Comparison of ENCODE assay signal across 21 cellular contexts in genomic region chr10:125087191-125087896, GRCh38.
A peak's percentile ranks its signal among the peaks of the same experiment; 100 is the strongest.
DNase-seq lines count a peak whose midpoint lies in the region; ATAC-seq and TF ChIP-seq lines count a peak whose summit lies in the region.
"Had no signal": no experiment of that assay in that cellular context is flagged by ENCODE, and none has a peak within 500 bp of the region (broad histone marks: within the 10 kb centered on the region; RNA-seq: fewer than 3 reads in every experiment).

No MANE protein-coding gene starts in this region.

- in situ Hi-C loops in IMR-90 (cut with MboI; ENCODE audit: low sequenced_read_pairs): no loop called here

- peak overlapping the region in 1 of 2 experiments; percentile 19; a peak in 1 of 4 replicates for H4K8ac ChIP-seq in IMR-90 (ENCODE audit: low read depth in 2 of 2, low read length in 2 of 2)

- intact Hi-C loops in IMR-90 (cut with micrococcal nuclease): no loop called here
- intact Hi-C loops in thyroid gland (cut with DNase I): loop anchor here (10.0 kb wide), 1 partner anchor 67 kb away; no protein-coding TSS in a partner anchor

- H3K27ac ChIP-seq in IMR-90 (ENCODE audit: insufficient read depth, low read length): no peak overlapping the region
- H3K27ac ChIP-seq in thyroid gland: peak overlapping the region; percentile 46 to 96 (median 94)
- H3K27ac ChIP-seq: neutrophil had no signal

- no peak overlapping the region for H2BK20ac ChIP-seq in IMR-90 (ENCODE audit: low read depth, low read length)

- ATAC-seq in IMR-90 (ENCODE audit: low read depth) (no peak), GM19455 (IDR thresholded peaks at IDR 0.05; ENCODE audit: unreplicated experiment) (no peak)
- ATAC-seq: activated CD8-positive, alpha-beta memory T cell treated with anti-CD3 and anti-CD28 coated beads, Interleukin-2, amount 10 ng/mL, durations not matched to agents 7 days and 5 days; right cardiac atrium; stimulated activated naive CD8-positive, alpha-beta T cell treated with anti-CD3 and anti-CD28 coated beads, Interleukin-15, Interleukin-2, amounts not matched to agents 100 U/mL and 50 U/mL, for 24 hours had no signal

- no peak overlapping the region; the same call in 1 of the 2 replicates for H3K23ac ChIP-seq in IMR-90 (ENCODE audit: low read depth, low read length)

- H4K20me1 ChIP-seq in IMR-90 (ENCODE audit: insufficient read depth, low read length): peaks cover 42% of the 10 kb centered on the region

- no peak overlapping the region for H3K9ac ChIP-seq in IMR-90 (ENCODE audit: low read depth, low read length)

- H3K27me3 Mint-ChIP-seq in endothelial cell (ENCODE audit: unreplicated experiment) (peaks cover 6% of the 10 kb centered on the region), nephron (ENCODE audit: low read depth) (no peaks in the 10 kb centered on the region)

- H3K4me1 Mint-ChIP-seq in endothelial cell (ENCODE audit: unreplicated experiment): peaks cover 22% of the 10 kb centered on the region
- H3K4me1 Mint-ChIP-seq in nephron: peaks cover 56% of the 10 kb centered on the region
- H3K4me1 Mint-ChIP-seq: activated CD8-positive, alpha-beta memory T cell treated with anti-CD3 and anti-CD28 coated beads, Interleukin-2, amount 10 ng/mL, durations not matched to agents 7 days and 5 days had no signal

- no peak overlapping the region for H2BK15ac ChIP-seq in IMR-90 (ENCODE audit: low read depth, low read length)

- H2AFZ ChIP-seq in IMR-90 (replicated peaks; ENCODE audit: low read length, poor library complexity): no peak overlapping the region

- TF ChIP-seq CTCF in IMR-90 (conservative IDR thresholded peaks at IDR 0.05; ENCODE audit: low read depth, low read length) (no peak), endothelial cell (IDR thresholded peaks at IDR 0.05; ENCODE audit: unreplicated experiment) (no peak), nephron (IDR thresholded peaks at IDR 0.05; ENCODE audit: unreplicated experiment in 3 of 3) (no peak), thyroid gland (IDR thresholded peaks at IDR 0.05) (no peak)

- H3K27me3 ChIP-seq in IMR-90 (ENCODE audit: control insufficient read depth, insufficient read depth, low read length) (no peaks in the 10 kb centered on the region), thyroid gland (no peaks in the 10 kb centered on the region)
- H3K27me3 ChIP-seq: BE2C, neutrophil had no signal

- H3K36me3 ChIP-seq in IMR-90 (ENCODE audit: control insufficient read depth, insufficient read depth, low read length) (peaks cover 11% of the 10 kb centered on the region), thyroid gland (no peaks in the 10 kb centered on the region)

- H3K79me1 ChIP-seq in IMR-90 (ENCODE audit: low read depth in 1 of 2, low read length in 2 of 2): peaks cover 56 to 85% of the 10 kb centered on the region in 2 experiments

- H3K14ac ChIP-seq in IMR-90 (replicated peaks; ENCODE audit: low read depth, low read length): no peak overlapping the region

- no peak overlapping the region for H3K56ac ChIP-seq in IMR-90 (ENCODE audit: extremely low read depth, insufficient read depth, low read length)

- H3K4me2 ChIP-seq in IMR-90 (ENCODE audit: low read depth, low read length): no peak overlapping the region

- H3K4me3 ChIP-seq in IMR-90 (ENCODE audit: insufficient read depth, low read depth, low read length) (no peak overlapping the region), thyroid gland (replicated peaks in 1 of 3) (no peak overlapping the region)

- H3K9me3 ChIP-seq in IMR-90 (ENCODE audit: control insufficient read depth, insufficient read depth, low read length) (no peaks in the 10 kb centered on the region), thyroid gland (no peaks in the 10 kb centered on the region)
- H3K9me3 ChIP-seq: BE2C, neutrophil had no signal

- WGBS in IMR-90 (ENCODE audit: extremely low coverage in 2 of 2, insufficient read length in 1 of 2), 2 experiments: 91% methylated on average over 4 of the region's 14 CpGs; no CpG with 5 or more reads in 1 of the 2 experiments
- whole genome bisulfite sequencing in thyroid gland, 2 donors: 83 to 90% methylated on average over 14 of the region's 14 CpGs

- H3K27ac Mint-ChIP-seq in endothelial cell (ENCODE audit: unreplicated experiment): peak overlapping the region; percentile 77
- peak overlapping the region in 2 of 3 experiments; percentile 64 to 74 for H3K27ac Mint-ChIP-seq in nephron
- H3K27ac Mint-ChIP-seq: activated CD8-positive, alpha-beta memory T cell treated with anti-CD3 and anti-CD28 coated beads, Interleukin-2, amount 10 ng/mL, durations not matched to agents 7 days and 5 days; activated T-helper 2 cell treated with anti-CD3 and anti-CD28 coated beads, Interferon-gamma antibody, Interleukin-2, Interleukin-4, amounts not matched to agents 10 μg/mL and 5 μg/mL and 100 μg/mL, durations not matched to agents 14 hours and 24 hours and 36 hours had no signal

- no TSS peak for BruUV-seq in IMR-90 (replicated peaks; lab: Mats Ljungman, UMichigan)

- H4K91ac ChIP-seq in IMR-90 (ENCODE audit: insufficient read depth, low read depth, low read length): 0 out of 2 replicates have a peak overlapping the region, but pooled peaks have one; percentile 10

- DNase-seq in IMR-90 (no peak), endothelial cell (ENCODE audit: low spot score) (no peak), thyroid gland (peak; percentile 27 to 35), MV-4-11 (lab: John Stamatoyannopoulos, UW) (no peak)
- DNase-seq in activated naive CD4-positive, alpha-beta T cell treated with anti-CD3 and anti-CD28 coated beads, Interleukin-2, amount 50 U/mL, for 16 hours: no peak
- DNase-seq: activated CD4-positive, CD25-positive, alpha-beta regulatory T cell treated with anti-CD3 and anti-CD28 coated beads, Interleukin-2, amount 50 U/mL, for 72 hours; activated CD8-positive, alpha-beta memory T cell treated with anti-CD3 and anti-CD28 coated beads, Interleukin-2, amount 10 ng/mL, durations not matched to agents 7 days and 5 days; BE2C; central memory CD4-positive, alpha-beta T cell; effector CD4-positive, alpha-beta T cell; hippocampal formation; mesendoderm; NCI-H2029; NK-92 treated with Interleukin-12 subunit alpha and Interleukin-12 subunit beta, amount 100 ng/mL, for 24 hours; stimulated activated CD4-positive, alpha-beta T cell treated with anti-CD3 and anti-CD28 coated beads, Interleukin-1b, Interleukin-23, amount 100 ng/mL, for 48 hours; stimulated activated naive CD8-positive, alpha-beta T cell treated with anti-CD3 and anti-CD28 coated beads, Interleukin-15, Interleukin-2, amounts not matched to agents 100 U/mL and 50 U/mL, for 24 hours had no signal

- peak overlapping the region; percentile 31 for H2AK9ac ChIP-seq in IMR-90 (replicated peaks; ENCODE audit: low read depth, low read length, poor library complexity)

- TF ChIP-seq RAD21 in IMR-90 (IDR thresholded peaks at IDR 0.05; ENCODE audit: low read length): no peak

- no peak overlapping the region for H2AK5ac ChIP-seq in IMR-90 (ENCODE audit: low read depth, low read length)

- TF ChIP-seq POLR2A in IMR-90 (IDR thresholded peaks at IDR 0.05; ENCODE audit: low read depth, low read length): no peak
- no peak for TF ChIP-seq POLR2A in thyroid gland (IDR thresholded peaks at IDR 0.05)

- POLR2A ChIA-PET in IMR-90 (lab: Charles Lee; ENCODE audit: unreplicated experiment): no interaction called here

- peaks cover 50% of the 10 kb centered on the region for H3K9me1 ChIP-seq in IMR-90 (ENCODE audit: insufficient read depth, low read length)

- dilution Hi-C loops in IMR-90 (cut with HindIII; ENCODE audit: low sequenced_read_pairs, unreplicated experiment): no loop called here

- H3K4ac ChIP-seq in IMR-90 (ENCODE audit: low read depth, low read length): 0 out of 2 replicates have a peak overlapping the region, but pooled peaks have one; percentile 9

- H3K36me3 Mint-ChIP-seq in endothelial cell (ENCODE audit: low read depth, unreplicated experiment): peaks cover 24% of the 10 kb centered on the region
- peaks cover 38% of the 10 kb centered on the region for H3K36me3 Mint-ChIP-seq in nephron (ENCODE audit: low read depth)
- H3K36me3 Mint-ChIP-seq: activated CD8-positive, alpha-beta memory T cell treated with anti-CD3 and anti-CD28 coated beads, Interleukin-2, amount 10 ng/mL, durations not matched to agents 7 days and 5 days had no signal

- peaks cover 38% of the 10 kb centered on the region for H3K4me1 ChIP-seq in IMR-90 (ENCODE audit: control insufficient read depth, insufficient read depth, low read length)
- peaks cover 66 to 71% of the 10 kb centered on the region in 2 donors for H3K4me1 ChIP-seq in thyroid gland
- H3K4me1 ChIP-seq: BE2C had no signal

- H3K18ac ChIP-seq in IMR-90 (ENCODE audit: low read depth, low read length): no peak overlapping the region

- CTCF ChIA-PET in IMR-90 (lab: Yijun Ruan, JAX): no interaction called here

- H3K4me3 Mint-ChIP-seq in endothelial cell (ENCODE audit: unreplicated experiment) (peak overlapping the region; percentile 34), nephron (no peak overlapping the region)
- H3K4me3 Mint-ChIP-seq: activated CD8-positive, alpha-beta memory T cell treated with anti-CD3 and anti-CD28 coated beads, Interleukin-2, amount 10 ng/mL, durations not matched to agents 7 days and 5 days had no signal

- no peak overlapping the region for H2BK120ac ChIP-seq in IMR-90 (ENCODE audit: low read depth, low read length)

- H3K9me3 Mint-ChIP-seq in endothelial cell (ENCODE audit: unreplicated experiment): no peaks in the 10 kb centered on the region
- no peaks in the 10 kb centered on the region for H3K9me3 Mint-ChIP-seq in nephron
- H3K9me3 Mint-ChIP-seq: activated T-helper 2 cell treated with anti-CD3 and anti-CD28 coated beads, Interferon-gamma antibody, Interleukin-2, Interleukin-4, amounts not matched to agents 10 μg/mL and 5 μg/mL and 100 μg/mL, durations not matched to agents 14 hours and 24 hours and 36 hours had no signal

- H4K5ac ChIP-seq in IMR-90 (ENCODE audit: low read depth, low read length): no peak overlapping the region

- no peak overlapping the region for H2BK5ac ChIP-seq in IMR-90 (ENCODE audit: low read depth, low read length, poor library complexity, severe bottlenecking)

TF ChIP-seq in IMR-90, 13 proteins besides CTCF, POLR2A, EP300 and RAD21 (continues in another document):
- no peak for TF ChIP-seq RFX5 (IDR thresholded peaks at IDR 0.05; ENCODE audit: low read depth, low read length)
- no peak for TF ChIP-seq MAFK (IDR thresholded peaks at IDR 0.05; ENCODE audit: low read depth, low read length)
- no peak for TF ChIP-seq CEBPB (IDR thresholded peaks at IDR 0.05; ENCODE audit: low read depth, low read length)
- TF ChIP-seq, protein P1, sequence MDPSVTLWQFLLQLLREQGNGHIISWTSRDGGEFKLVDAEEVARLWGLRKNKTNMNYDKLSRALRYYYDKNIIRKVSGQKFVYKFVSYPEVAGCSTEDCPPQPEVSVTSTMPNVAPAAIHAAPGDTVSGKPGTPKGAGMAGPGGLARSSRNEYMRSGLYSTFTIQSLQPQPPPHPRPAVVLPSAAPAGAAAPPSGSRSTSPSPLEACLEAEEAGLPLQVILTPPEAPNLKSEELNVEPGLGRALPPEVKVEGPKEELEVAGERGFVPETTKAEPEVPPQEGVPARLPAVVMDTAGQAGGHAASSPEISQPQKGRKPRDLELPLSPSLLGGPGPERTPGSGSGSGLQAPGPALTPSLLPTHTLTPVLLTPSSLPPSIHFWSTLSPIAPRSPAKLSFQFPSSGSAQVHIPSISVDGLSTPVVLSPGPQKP (IDR thresholded peaks at IDR 0.05; ENCODE audit: borderline replicate concordance, low read depth, low read length): no peak

Comparison
In these comparisons a context has a peak if more than half of its experiments do, and no peak if none do; other contexts are left out.
1. DNase-seq: peak in thyroid gland (2 of 2); none in IMR-90 (single experiment), endothelial cell (single experiment), activated naive CD4-positive, alpha-beta T cell treated with anti-CD3 and anti-CD28 coated beads, Interleukin-2, amount 50 U/mL, for 16 hours (single experiment) and MV-4-11 (single experiment).